Comparison of ENCODE assay signal across 8 cellular contexts in the genomic region with DNA sequence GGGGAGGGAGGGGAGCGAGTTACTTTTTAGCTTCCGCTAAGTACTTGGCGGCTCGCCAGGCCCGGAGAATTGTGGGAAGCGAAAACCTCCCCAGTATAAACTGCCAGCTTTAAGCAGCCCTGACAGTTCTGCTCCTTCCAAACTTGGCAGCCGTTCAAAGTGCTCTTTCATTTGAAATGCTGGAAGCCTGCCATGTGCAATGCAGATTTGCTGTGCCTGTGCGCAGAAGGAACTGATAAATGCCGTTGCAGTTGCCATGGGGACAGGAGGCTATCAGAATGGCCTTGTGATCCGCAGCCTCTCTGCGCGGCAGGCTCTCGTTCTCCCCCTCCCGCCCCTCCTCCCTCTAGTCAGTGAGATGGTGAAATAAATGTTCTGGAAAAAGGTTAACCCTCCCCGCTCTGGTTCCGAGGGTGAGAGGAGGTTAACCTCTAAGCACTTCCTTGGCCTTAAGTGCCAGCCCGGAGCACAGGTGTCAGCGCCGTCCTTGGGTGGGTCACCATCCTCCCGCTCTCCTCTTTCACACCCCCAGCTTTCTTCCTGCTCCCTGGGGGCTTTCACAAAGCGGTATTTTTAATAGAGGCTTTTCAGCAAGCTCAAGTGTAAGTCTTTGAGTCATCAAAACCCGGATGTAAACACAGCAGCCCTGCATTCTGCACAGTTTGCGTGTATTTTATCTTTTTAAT. TPM values are rescaled to one million over a fixed set of nuclear protein-coding genes. Genes with fewer than 3 reads are reported as not detected.
A peak's percentile ranks its signal among the peaks of the same experiment; 100 is the strongest.
DNase-seq lines count a peak whose midpoint lies in the region; ATAC-seq and TF ChIP-seq lines count a peak whose summit lies in the region.

No MANE protein-coding gene starts in this region.

- DNase-seq in HK-2 (ENCODE audit: unreplicated experiment) = peak; percentile 96
- peak; percentile 98 for DNase-seq in NCI-H82 (lab: John Stamatoyannopoulos, UW)
- peak; percentile 97 for DNase-seq in activated CD4-positive, alpha-beta memory T cell treated with anti-CD3 and anti-CD28 coated beads for 36 hours
- peak; percentile 99 for DNase-seq in lower lobe of right lung
- peak; percentile 92 to 98 (median 96) for DNase-seq in stimulated activated CD4-positive, alpha-beta T cell treated with anti-CD3 and anti-CD28 coated beads, TNF-alpha, amount 100 ng/mL, for 1 hour (ENCODE audit: low read depth in 3 of 3, low spot score in 1 of 3)

- peak overlapping the region; percentile 93 for H3K4me2 ChIP-seq in BLaER1

- H3K27me3 ChIP-seq in BLaER1 = no peaks in the 10 kb centered on the region
- no peaks in the 10 kb centered on the region for H3K27me3 ChIP-seq in duodenal mucosa (ENCODE audit: control insufficient read depth in 1 of 2, insufficient read depth in 2 of 2, low read length in 2 of 2)
- no peaks in the 10 kb centered on the region for H3K27me3 ChIP-seq in lower lobe of right lung (ENCODE audit: low read depth)

- peak overlapping the region; percentile 77 for H3K4me3 Mint-ChIP-seq in activated CD4-positive, alpha-beta memory T cell treated with anti-CD3 and anti-CD28 coated beads for 36 hours

- CTCF ChIA-PET in activated CD4-positive, alpha-beta memory T cell treated with anti-CD3 and anti-CD28 coated beads for 36 hours (lab: Charles Lee) = interaction anchor here (1.0 to 6.8 kb wide), 12 partner anchors 11 to 127 kb away, joined by 3 to 54 read pairs (median 6); partner anchors contain the start of gene CIPC

- H3K27ac Mint-ChIP-seq in activated CD4-positive, alpha-beta memory T cell treated with anti-CD3 and anti-CD28 coated beads for 36 hours = peak overlapping the region; percentile 99

- intact Hi-C loops in activated CD4-positive, alpha-beta memory T cell treated with anti-CD3 and anti-CD28 coated beads for 36 hours (cut with micrococcal nuclease) = loop anchor here (1.0 to 5.0 kb wide), 8 partner anchors 8 to 417 kb away; partner anchors contain the start of genes AHSA1, CIPC, IRF2BPL and VIPAS39
- intact Hi-C loops in lower lobe of right lung (cut with DNase I) = no loop called here

- H3K27ac ChIP-seq in BLaER1 (peak overlapping the region; percentile 90), duodenal mucosa (ENCODE audit: low read depth, low read length) (peak overlapping the region; percentile 86), lower lobe of right lung (peak overlapping the region; percentile 94)

- peak overlapping the region; percentile 54 for H3K4me3 ChIP-seq in BLaER1
- peak overlapping the region; percentile 53 to 54 for H3K4me3 ChIP-seq in duodenal mucosa (ENCODE audit: low read depth in 1 of 2, low read length in 2 of 2)
- H3K4me3 ChIP-seq in lower lobe of right lung = peak overlapping the region; percentile 36

- H4K20me1 ChIP-seq in BLaER1 = no peaks in the 10 kb centered on the region

- H3K27me3 Mint-ChIP-seq in activated CD4-positive, alpha-beta memory T cell treated with anti-CD3 and anti-CD28 coated beads for 36 hours = no peaks in the 10 kb centered on the region

- no peak for TF ChIP-seq CTCF in lower lobe of right lung (IDR thresholded peaks at IDR 0.05)

- H3K9ac ChIP-seq in BLaER1 (peak overlapping the region; percentile 76), duodenal mucosa (ENCODE audit: low read depth in 1 of 2, low read length in 2 of 2) (peak overlapping the region; percentile 54 to 65)

- no peaks in the 10 kb centered on the region for H3K36me3 Mint-ChIP-seq in activated CD4-positive, alpha-beta memory T cell treated with anti-CD3 and anti-CD28 coated beads for 36 hours

- no peaks in the 10 kb centered on the region for H3K9me3 Mint-ChIP-seq in activated CD4-positive, alpha-beta memory T cell treated with anti-CD3 and anti-CD28 coated beads for 36 hours

- POLR2A ChIA-PET in activated CD4-positive, alpha-beta memory T cell treated with anti-CD3 and anti-CD28 coated beads for 36 hours (lab: Charles Lee) = interaction anchor here (0.8 to 2.9 kb wide), 7 partner anchors 11 to 132 kb away, joined by 3 to 23 read pairs (median 6); no protein-coding TSS in a partner anchor

- H3K9me3 ChIP-seq in BLaER1 (no peaks in the 10 kb centered on the region), duodenal mucosa (ENCODE audit: control insufficient read depth in 1 of 2, low read length in 2 of 2) (no peaks in the 10 kb centered on the region), lower lobe of right lung (no peaks in the 10 kb centered on the region)

- H3K36me3 ChIP-seq in BLaER1 (no peaks in the 10 kb centered on the region), duodenal mucosa (ENCODE audit: control insufficient read depth in 1 of 2, insufficient read depth in 2 of 2, low read length in 2 of 2) (no peaks in the 10 kb centered on the region), lower lobe of right lung (no peaks in the 10 kb centered on the region)

- peaks cover 88% of the 10 kb centered on the region for H3K4me1 Mint-ChIP-seq in activated CD4-positive, alpha-beta memory T cell treated with anti-CD3 and anti-CD28 coated beads for 36 hours (ENCODE audit: low read depth)

- H3K4me1 ChIP-seq in BLaER1 (peaks cover 96% of the 10 kb centered on the region), duodenal mucosa (ENCODE audit: control insufficient read depth in 1 of 2, insufficient read depth in 2 of 2, low read length in 2 of 2) (peaks cover 71 to 74% of the 10 kb centered on the region in 2 donors), lower lobe of right lung (peaks cover 94% of the 10 kb centered on the region)

- ATAC-seq in GM19438 (IDR thresholded peaks at IDR 0.05; ENCODE audit: low read depth, unreplicated experiment) = peak; percentile 54
- peak; percentile 91 to 93 for ATAC-seq in lower lobe of right lung

RNA-seq across cellular contexts. Expression of gene IRF2BPL, which starts 11.9 kb away (rescaled TPM):
- total RNA-seq in activated CD4-positive, alpha-beta memory T cell treated with anti-CD3 and anti-CD28 coated beads for 36 hours = 10 to 100 TPM; 38.5 to 41.1 TPM
- total RNA-seq in lower lobe of right lung = 44.3 TPM

RNA-seq across cellular contexts. Expression of gene CIPC, which starts 57.6 kb away (rescaled TPM):
- total RNA-seq in activated CD4-positive, alpha-beta memory T cell treated with anti-CD3 and anti-CD28 coated beads for 36 hours = 1 to 10 TPM; 7.3 to 7.5 TPM
- total RNA-seq in lower lobe of right lung = 28.4 TPM

Comparison
In these comparisons a context has a peak if more than half of its experiments do, and no peak if none do; other contexts are left out.
1. Peak in every context shown above with its lines: DNase-seq, ATAC-seq, H3K4me3 ChIP-seq and H3K27ac ChIP-seq.